Comparison of ENCODE assay signal across 9 cellular contexts in the genomic region with DNA sequence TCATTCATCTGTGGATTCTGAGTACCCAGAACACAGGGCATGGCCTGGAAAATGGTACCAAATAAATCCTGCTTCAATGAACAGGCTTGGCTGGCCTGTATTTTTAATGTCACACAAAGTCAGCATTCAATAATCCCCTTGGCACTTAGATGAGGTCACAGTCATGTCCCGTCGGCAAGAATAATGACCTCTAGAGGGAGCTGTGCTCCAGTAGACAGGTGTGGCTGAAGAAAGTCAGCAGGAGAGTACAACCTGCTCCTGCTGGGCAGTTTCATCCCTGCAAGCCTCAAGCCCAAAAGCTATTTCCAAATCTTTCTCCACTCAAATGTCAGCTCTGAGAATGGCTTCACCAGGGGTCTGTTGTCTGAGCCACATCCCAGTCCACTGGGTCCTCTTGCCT.
DNase-seq lines count a peak whose midpoint lies in the region; ATAC-seq and TF ChIP-seq lines count a peak whose summit lies in the region.
"Had no signal": no experiment of that assay in that cellular context is flagged by ENCODE, and none has a peak within 500 bp of the region (broad histone marks: within the 10 kb centered on the region; RNA-seq: fewer than 3 reads in every experiment).

No MANE protein-coding gene starts in this region.

- peak; percentile 95 for ATAC-seq in GM18868 (IDR thresholded peaks at IDR 0.05; ENCODE audit: unreplicated experiment)
- ATAC-seq in HG03432 (IDR thresholded peaks at IDR 0.05; ENCODE audit: unreplicated experiment), result peak; percentile 81
- ATAC-seq in activated CD8-positive, alpha-beta T cell treated with anti-CD3 and anti-CD28 coated beads, Interleukin-2, amount 10 ng/mL, durations not matched to agents 7 days and 5 days, result no peak

- POLR2A ChIA-PET in activated CD8-positive, alpha-beta T cell treated with anti-CD3 and anti-CD28 coated beads, Interleukin-2, amount 10 ng/mL, durations not matched to agents 7 days and 5 days (lab: Charles Lee), result no interaction called here

- peak; percentile 64 for TF ChIP-seq CTCF in nephron progenitor cell (IDR thresholded peaks at IDR 0.05)

- H3K9me3 Mint-ChIP-seq in activated CD8-positive, alpha-beta T cell treated with anti-CD3 and anti-CD28 coated beads, Interleukin-2, amount 10 ng/mL, durations not matched to agents 7 days and 5 days (ENCODE audit: insufficient read depth), result no peaks in the 10 kb centered on the region
- H3K9me3 Mint-ChIP-seq in nephron progenitor cell, result peaks cover 5% of the 10 kb centered on the region

- H3K27ac Mint-ChIP-seq in activated CD8-positive, alpha-beta T cell treated with anti-CD3 and anti-CD28 coated beads, Interleukin-2, amount 10 ng/mL, durations not matched to agents 7 days and 5 days, result no peak overlapping the region
- H3K27ac Mint-ChIP-seq in nephron progenitor cell, result no peak overlapping the region

- H3K27me3 Mint-ChIP-seq in activated CD8-positive, alpha-beta T cell treated with anti-CD3 and anti-CD28 coated beads, Interleukin-2, amount 10 ng/mL, durations not matched to agents 7 days and 5 days (ENCODE audit: low read depth), result no peaks in the 10 kb centered on the region
- H3K27me3 Mint-ChIP-seq in nephron progenitor cell (ENCODE audit: low read depth, poor library complexity), result no peaks in the 10 kb centered on the region

- CTCF ChIA-PET in activated CD8-positive, alpha-beta T cell treated with anti-CD3 and anti-CD28 coated beads, Interleukin-2, amount 10 ng/mL, durations not matched to agents 7 days and 5 days (lab: Charles Lee), result no interaction called here

- H3K36me3 Mint-ChIP-seq in activated CD8-positive, alpha-beta T cell treated with anti-CD3 and anti-CD28 coated beads, Interleukin-2, amount 10 ng/mL, durations not matched to agents 7 days and 5 days (ENCODE audit: low read depth), result no peaks in the 10 kb centered on the region
- H3K36me3 Mint-ChIP-seq in nephron progenitor cell (ENCODE audit: low read depth), result no peaks in the 10 kb centered on the region

- no peak overlapping the region for H3K4me3 Mint-ChIP-seq in activated CD8-positive, alpha-beta T cell treated with anti-CD3 and anti-CD28 coated beads, Interleukin-2, amount 10 ng/mL, durations not matched to agents 7 days and 5 days
- no peak overlapping the region for H3K4me3 Mint-ChIP-seq in nephron progenitor cell

- H3K4me1 Mint-ChIP-seq in activated CD8-positive, alpha-beta T cell treated with anti-CD3 and anti-CD28 coated beads, Interleukin-2, amount 10 ng/mL, durations not matched to agents 7 days and 5 days (ENCODE audit: low read depth), result no peaks in the 10 kb centered on the region
- no peaks in the 10 kb centered on the region for H3K4me1 Mint-ChIP-seq in nephron progenitor cell

- DNase-seq in D341Med (ENCODE audit: low spot score) (peak; percentile 7), nephron progenitor cell (peak; percentile 35), nucleus accumbens (lab: John Stamatoyannopoulos, UW) (no peak)
- peak; percentile 22 for DNase-seq in activated CD8-positive, alpha-beta T cell treated with anti-CD3 and anti-CD28 coated beads, Interleukin-2, amount 10 ng/mL, durations not matched to agents 7 days and 5 days
- no peak for DNase-seq in activated CD8-positive, alpha-beta memory T cell treated with anti-CD3 and anti-CD28 coated beads, Interleukin-2, amount 50 U/mL, for 4 hours
- no peak for DNase-seq in NK-92 treated with Interleukin-12 subunit alpha and Interleukin-12 subunit beta, amount 100 ng/mL, for 24 hours (lab: John Stamatoyannopoulos, UW)
- DNase-seq: IMR-90 had no signal

Comparison
In these comparisons a context has a peak if more than half of its experiments do, and no peak if none do; other contexts are left out.
1. DNase-seq: peak in D341Med (single experiment), activated CD8-positive, alpha-beta T cell treated with anti-CD3 and anti-CD28 coated beads, Interleukin-2, amount 10 ng/mL, durations not matched to agents 7 days and 5 days (single experiment) and nephron progenitor cell (single experiment); none in activated CD8-positive, alpha-beta memory T cell treated with anti-CD3 and anti-CD28 coated beads, Interleukin-2, amount 50 U/mL, for 4 hours (single experiment), nucleus accumbens (0 of 56) and NK-92 treated with Interleukin-12 subunit alpha and Interleukin-12 subunit beta, amount 100 ng/mL, for 24 hours (single experiment).